Comparison of ENCODE assay signal across 1 cellular context in the genomic region with DNA sequence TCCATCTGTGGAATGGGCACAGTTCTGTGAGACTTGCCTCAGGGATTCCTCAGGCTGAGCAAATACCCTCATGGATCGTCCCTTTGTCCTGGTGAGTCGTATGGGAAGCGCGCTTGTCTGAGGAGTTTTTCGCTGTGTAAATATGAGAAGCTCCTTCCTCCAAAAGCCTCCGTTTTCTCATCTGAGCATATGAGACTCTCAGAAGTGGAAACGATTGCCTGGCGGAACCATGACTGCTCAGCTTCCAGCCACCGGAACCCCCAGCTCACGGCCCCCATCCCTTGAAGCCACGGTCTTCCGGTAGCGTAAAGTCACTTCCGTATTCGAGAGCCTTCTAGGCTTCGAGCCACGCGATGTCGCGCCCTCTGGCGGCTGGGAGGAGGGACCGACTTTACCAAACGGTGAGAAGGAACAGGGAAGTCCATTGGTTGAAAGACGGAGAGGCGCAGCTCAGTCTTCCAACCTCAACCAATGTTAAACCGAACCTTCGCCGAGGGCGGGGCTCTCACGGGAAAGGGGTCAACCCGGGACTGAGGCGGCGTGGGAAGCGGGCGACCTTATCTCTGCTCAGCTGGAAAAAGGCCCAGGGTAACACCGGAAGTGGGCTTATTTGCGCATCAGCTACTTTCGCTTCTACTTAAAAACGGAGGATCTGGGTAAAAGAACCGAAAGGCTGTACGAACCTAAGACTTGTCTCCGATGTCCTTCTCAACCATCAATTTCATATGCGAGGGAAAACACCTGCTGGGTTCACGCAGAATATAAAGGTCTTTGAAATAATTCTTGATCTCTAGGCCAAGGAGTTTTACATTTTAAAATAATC.
A peak's percentile ranks its signal among the peaks of the same experiment; 100 is the strongest.
TF ChIP-seq lines count a peak whose summit lies in the region.

No MANE protein-coding gene starts in this region.

TF ChIP-seq in K562, 482 proteins besides CTCF, POLR2A, EP300 and RAD21 (continued from another document and continues in another):
- TF ChIP-seq, protein P1, sequence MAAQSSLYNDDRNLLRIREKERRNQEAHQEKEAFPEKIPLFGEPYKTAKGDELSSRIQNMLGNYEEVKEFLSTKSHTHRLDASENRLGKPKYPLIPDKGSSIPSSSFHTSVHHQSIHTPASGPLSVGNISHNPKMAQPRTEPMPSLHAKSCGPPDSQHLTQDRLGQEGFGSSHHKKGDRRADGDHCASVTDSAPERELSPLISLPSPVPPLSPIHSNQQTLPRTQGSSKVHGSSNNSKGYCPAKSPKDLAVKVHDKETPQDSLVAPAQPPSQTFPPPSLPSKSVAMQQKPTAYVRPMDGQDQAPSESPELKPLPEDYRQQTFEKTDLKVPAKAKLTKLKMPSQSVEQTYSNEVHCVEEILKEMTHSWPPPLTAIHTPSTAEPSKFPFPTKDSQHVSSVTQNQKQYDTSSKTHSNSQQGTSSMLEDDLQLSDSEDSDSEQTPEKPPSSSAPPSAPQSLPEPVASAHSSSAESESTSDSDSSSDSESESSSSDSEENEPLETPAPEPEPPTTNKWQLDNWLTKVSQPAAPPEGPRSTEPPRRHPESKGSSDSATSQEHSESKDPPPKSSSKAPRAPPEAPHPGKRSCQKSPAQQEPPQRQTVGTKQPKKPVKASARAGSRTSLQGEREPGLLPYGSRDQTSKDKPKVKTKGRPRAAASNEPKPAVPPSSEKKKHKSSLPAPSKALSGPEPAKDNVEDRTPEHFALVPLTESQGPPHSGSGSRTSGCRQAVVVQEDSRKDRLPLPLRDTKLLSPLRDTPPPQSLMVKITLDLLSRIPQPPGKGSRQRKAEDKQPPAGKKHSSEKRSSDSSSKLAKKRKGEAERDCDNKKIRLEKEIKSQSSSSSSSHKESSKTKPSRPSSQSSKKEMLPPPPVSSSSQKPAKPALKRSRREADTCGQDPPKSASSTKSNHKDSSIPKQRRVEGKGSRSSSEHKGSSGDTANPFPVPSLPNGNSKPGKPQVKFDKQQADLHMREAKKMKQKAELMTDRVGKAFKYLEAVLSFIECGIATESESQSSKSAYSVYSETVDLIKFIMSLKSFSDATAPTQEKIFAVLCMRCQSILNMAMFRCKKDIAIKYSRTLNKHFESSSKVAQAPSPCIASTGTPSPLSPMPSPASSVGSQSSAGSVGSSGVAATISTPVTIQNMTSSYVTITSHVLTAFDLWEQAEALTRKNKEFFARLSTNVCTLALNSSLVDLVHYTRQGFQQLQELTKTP (IDR thresholded peaks at IDR 0.05; ENCODE audit: low read depth in 1 of 2, partially characterized antibody in 2 of 2) = no peak
- TF ChIP-seq POLR2H (tag; IDR thresholded peaks at IDR 0.05; ENCODE audit: low read depth) (no peak), TCFL5 (CRISPR knock-in tag; conservative IDR thresholded peaks at IDR 0.05) (no peak), EP400 (IDR thresholded peaks at IDR 0.05) (peak; percentile 80), RAD51 (IDR thresholded peaks at IDR 0.05; ENCODE audit: borderline replicate concordance, low read depth) (no peak), HSF4 (CRISPR knock-in tag; IDR thresholded peaks at IDR 0.05; ENCODE audit: borderline replicate concordance) (no peak), HDAC2 (IDR thresholded peaks at IDR 0.05) (no peak), NFE2 (IDR thresholded peaks at IDR 0.05; ENCODE audit: low read depth) (peak; percentile 30; the same call in 1 of the 2 replicates), PML (IDR thresholded peaks at IDR 0.05; ENCODE audit: low read length) (peak; percentile 65; the same call in 1 of the 2 replicates), CTBP1 (IDR thresholded peaks at IDR 0.05; ENCODE audit: borderline replicate concordance) (peak; percentile 80), DDX20 (tag; IDR thresholded peaks at IDR 0.05; ENCODE audit: low read depth) (no peak), RBM17 (IDR thresholded peaks at IDR 0.05; ENCODE audit: borderline replicate concordance, low read depth, low read length) (no peak), ZNF561 (CRISPR knock-in tag; conservative IDR thresholded peaks at IDR 0.05) (no peak), ZNF830 (CRISPR knock-in tag; IDR thresholded peaks at IDR 0.05) (no peak), RNF2 (IDR thresholded peaks at IDR 0.05) (peak; percentile 56; the same call in 1 of the 2 replicates), BACH1 (tag; IDR thresholded peaks at IDR 0.05) (no peak), SMARCC2 (IDR thresholded peaks at IDR 0.05; ENCODE audit: low read depth) (no peak), KLF6 (CRISPR knock-in tag; IDR thresholded peaks at IDR 0.05; ENCODE audit: borderline replicate concordance) (no peak), ZNF717 (CRISPR knock-in tag; IDR thresholded peaks at IDR 0.05) (no peak), ZKSCAN3 (CRISPR knock-in tag; IDR thresholded peaks at IDR 0.05) (no peak), ZNF140 (CRISPR knock-in tag; IDR thresholded peaks at IDR 0.05) (no peak), HDAC3 (IDR thresholded peaks at IDR 0.05; ENCODE audit: borderline replicate concordance, partially characterized antibody) (no peak), SMARCB1 (IDR thresholded peaks at IDR 0.05; ENCODE audit: insufficient read length, low read depth) (no peak), CBX8 (IDR thresholded peaks at IDR 0.05; ENCODE audit: borderline replicate concordance, extremely low read depth, low read depth, low read length, poor library complexity, severe bottlenecking) (no peak), BRCA1 (IDR thresholded peaks at IDR 0.05) (no peak), BRCA1 (CRISPR knock-in tag; IDR thresholded peaks at IDR 0.05) (no peak), ZBED1 (IDR thresholded peaks at IDR 0.05) (peak; percentile 86; the same call in 1 of the 2 replicates), NCOA6 (IDR thresholded peaks at IDR 0.05) (no peak), SIRT6 (IDR thresholded peaks at IDR 0.05; ENCODE audit: low read depth, low read length) (no peak), PHB2 (IDR thresholded peaks at IDR 0.05; ENCODE audit: low read depth) (no peak), RB1 (IDR thresholded peaks at IDR 0.05; ENCODE audit: low read depth) (peak; percentile 47; the same call in 1 of the 2 replicates), EHMT2 (IDR thresholded peaks at IDR 0.05) (peak; percentile 96)
- TF ChIP-seq, protein P2, sequence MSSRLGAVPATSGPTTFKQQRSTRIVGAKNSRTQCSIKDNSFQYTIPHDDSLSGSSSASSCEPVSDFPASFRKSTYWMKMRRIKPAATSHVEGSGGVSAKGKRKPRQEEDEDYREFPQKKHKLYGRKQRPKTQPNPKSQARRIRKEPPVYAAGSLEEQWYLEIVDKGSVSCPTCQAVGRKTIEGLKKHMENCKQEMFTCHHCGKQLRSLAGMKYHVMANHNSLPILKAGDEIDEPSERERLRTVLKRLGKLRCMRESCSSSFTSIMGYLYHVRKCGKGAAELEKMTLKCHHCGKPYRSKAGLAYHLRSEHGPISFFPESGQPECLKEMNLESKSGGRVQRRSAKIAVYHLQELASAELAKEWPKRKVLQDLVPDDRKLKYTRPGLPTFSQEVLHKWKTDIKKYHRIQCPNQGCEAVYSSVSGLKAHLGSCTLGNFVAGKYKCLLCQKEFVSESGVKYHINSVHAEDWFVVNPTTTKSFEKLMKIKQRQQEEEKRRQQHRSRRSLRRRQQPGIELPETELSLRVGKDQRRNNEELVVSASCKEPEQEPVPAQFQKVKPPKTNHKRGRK (tag; IDR thresholded peaks at IDR 0.05) = no peak
- TF ChIP-seq, protein P3, sequence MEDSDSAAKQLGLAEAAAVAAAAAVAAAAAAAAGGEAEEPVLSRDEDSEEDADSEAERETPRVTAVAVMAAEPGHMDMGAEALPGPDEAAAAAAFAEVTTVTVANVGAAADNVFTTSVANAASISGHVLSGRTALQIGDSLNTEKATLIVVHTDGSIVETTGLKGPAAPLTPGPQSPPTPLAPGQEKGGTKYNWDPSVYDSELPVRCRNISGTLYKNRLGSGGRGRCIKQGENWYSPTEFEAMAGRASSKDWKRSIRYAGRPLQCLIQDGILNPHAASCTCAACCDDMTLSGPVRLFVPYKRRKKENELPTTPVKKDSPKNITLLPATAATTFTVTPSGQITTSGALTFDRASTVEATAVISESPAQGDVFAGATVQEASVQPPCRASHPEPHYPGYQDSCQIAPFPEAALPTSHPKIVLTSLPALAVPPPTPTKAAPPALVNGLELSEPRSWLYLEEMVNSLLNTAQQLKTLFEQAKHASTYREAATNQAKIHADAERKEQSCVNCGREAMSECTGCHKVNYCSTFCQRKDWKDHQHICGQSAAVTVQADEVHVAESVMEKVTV (CRISPR knock-in tag; IDR thresholded peaks at IDR 0.05) = no peak
- TF ChIP-seq, protein P4, sequence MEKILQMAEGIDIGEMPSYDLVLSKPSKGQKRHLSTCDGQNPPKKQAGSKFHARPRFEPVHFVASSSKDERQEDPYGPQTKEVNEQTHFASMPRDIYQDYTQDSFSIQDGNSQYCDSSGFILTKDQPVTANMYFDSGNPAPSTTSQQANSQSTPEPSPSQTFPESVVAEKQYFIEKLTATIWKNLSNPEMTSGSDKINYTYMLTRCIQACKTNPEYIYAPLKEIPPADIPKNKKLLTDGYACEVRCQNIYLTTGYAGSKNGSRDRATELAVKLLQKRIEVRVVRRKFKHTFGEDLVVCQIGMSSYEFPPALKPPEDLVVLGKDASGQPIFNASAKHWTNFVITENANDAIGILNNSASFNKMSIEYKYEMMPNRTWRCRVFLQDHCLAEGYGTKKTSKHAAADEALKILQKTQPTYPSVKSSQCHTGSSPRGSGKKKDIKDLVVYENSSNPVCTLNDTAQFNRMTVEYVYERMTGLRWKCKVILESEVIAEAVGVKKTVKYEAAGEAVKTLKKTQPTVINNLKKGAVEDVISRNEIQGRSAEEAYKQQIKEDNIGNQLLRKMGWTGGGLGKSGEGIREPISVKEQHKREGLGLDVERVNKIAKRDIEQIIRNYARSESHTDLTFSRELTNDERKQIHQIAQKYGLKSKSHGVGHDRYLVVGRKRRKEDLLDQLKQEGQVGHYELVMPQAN (IDR thresholded peaks at IDR 0.05; ENCODE audit: borderline replicate concordance) = no peak
- TF ChIP-seq, protein P5, sequence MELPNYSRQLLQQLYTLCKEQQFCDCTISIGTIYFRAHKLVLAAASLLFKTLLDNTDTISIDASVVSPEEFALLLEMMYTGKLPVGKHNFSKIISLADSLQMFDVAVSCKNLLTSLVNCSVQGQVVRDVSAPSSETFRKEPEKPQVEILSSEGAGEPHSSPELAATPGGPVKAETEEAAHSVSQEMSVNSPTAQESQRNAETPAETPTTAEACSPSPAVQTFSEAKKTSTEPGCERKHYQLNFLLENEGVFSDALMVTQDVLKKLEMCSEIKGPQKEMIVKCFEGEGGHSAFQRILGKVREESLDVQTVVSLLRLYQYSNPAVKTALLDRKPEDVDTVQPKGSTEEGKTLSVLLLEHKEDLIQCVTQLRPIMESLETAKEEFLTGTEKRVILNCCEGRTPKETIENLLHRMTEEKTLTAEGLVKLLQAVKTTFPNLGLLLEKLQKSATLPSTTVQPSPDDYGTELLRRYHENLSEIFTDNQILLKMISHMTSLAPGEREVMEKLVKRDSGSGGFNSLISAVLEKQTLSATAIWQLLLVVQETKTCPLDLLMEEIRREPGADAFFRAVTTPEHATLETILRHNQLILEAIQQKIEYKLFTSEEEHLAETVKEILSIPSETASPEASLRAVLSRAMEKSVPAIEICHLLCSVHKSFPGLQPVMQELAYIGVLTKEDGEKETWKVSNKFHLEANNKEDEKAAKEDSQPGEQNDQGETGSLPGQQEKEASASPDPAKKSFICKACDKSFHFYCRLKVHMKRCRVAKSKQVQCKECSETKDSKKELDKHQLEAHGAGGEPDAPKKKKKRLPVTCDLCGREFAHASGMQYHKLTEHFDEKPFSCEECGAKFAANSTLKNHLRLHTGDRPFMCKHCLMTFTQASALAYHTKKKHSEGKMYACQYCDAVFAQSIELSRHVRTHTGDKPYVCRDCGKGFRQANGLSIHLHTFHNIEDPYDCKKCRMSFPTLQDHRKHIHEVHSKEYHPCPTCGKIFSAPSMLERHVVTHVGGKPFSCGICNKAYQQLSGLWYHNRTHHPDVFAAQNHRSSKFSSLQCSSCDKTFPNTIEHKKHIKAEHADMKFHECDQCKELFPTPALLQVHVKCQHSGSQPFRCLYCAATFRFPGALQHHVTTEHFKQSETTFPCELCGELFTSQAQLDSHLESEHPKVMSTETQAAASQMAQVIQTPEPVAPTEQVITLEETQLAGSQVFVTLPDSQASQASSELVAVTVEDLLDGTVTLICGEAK (IDR thresholded peaks at IDR 0.05) = peak; percentile 96
- TF ChIP-seq, protein P5 (CRISPR knock-in tag; IDR thresholded peaks at IDR 0.05) = no peak
- TF ChIP-seq, protein P6, sequence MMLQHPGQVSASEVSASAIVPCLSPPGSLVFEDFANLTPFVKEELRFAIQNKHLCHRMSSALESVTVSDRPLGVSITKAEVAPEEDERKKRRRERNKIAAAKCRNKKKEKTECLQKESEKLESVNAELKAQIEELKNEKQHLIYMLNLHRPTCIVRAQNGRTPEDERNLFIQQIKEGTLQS (IDR thresholded peaks at IDR 0.05) = no peak
- TF ChIP-seq, protein P6 (CRISPR knock-in tag; conservative IDR thresholded peaks at IDR 0.05) = no peak
- TF ChIP-seq, protein P7, sequence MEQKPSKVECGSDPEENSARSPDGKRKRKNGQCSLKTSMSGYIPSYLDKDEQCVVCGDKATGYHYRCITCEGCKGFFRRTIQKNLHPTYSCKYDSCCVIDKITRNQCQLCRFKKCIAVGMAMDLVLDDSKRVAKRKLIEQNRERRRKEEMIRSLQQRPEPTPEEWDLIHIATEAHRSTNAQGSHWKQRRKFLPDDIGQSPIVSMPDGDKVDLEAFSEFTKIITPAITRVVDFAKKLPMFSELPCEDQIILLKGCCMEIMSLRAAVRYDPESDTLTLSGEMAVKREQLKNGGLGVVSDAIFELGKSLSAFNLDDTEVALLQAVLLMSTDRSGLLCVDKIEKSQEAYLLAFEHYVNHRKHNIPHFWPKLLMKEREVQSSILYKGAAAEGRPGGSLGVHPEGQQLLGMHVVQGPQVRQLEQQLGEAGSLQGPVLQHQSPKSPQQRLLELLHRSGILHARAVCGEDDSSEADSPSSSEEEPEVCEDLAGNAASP (IDR thresholded peaks at IDR 0.05) = peak; percentile 86
